9 cellular contexts compared by ENCODE assay signal in genomic region chr2:79219383-79219988, GRCh38. TPM values are rescaled to one million over a fixed set of nuclear protein-coding genes. Genes with fewer than 3 reads are reported as not detected.
DNase-seq lines count a peak whose midpoint lies in the region; ATAC-seq and TF ChIP-seq lines count a peak whose summit lies in the region.
"Had no signal": no experiment of that assay in that cellular context is flagged by ENCODE, and none has a peak within 500 bp of the region (broad histone marks: within the 10 kb centered on the region; RNA-seq: fewer than 3 reads in every experiment).

No MANE protein-coding gene starts in this region.

- H3K27me3 Mint-ChIP-seq in Calu3 (ENCODE audit: unreplicated experiment), result no peaks in the 10 kb centered on the region

- CTCF ChIA-PET in Calu3 (lab: Charles Lee), result no interaction called here

- H3K9ac ChIP-seq in colonic mucosa (ENCODE audit: low read depth in 2 of 2, low read length in 2 of 2), result no peak overlapping the region

- H3K4me1 Mint-ChIP-seq in Calu3 (ENCODE audit: low read depth, unreplicated experiment), result no peaks in the 10 kb centered on the region

- intact Hi-C loops in Calu3 (cut with micrococcal nuclease; ENCODE audit: unreplicated experiment), result loop anchor here (5.0 kb wide), 1 partner anchor 177 kb away; no protein-coding TSS in a partner anchor
- intact Hi-C loops in colonic mucosa (cut with DNase I), result loop anchor here (5.0 kb wide), 1 partner anchor 82 kb away; no protein-coding TSS in a partner anchor
- intact Hi-C loops in mucosa of descending colon (cut with DNase I, micrococcal nuclease), result no loop called here

- no peaks in the 10 kb centered on the region for H3K9me3 Mint-ChIP-seq in Calu3 (ENCODE audit: low read depth, unreplicated experiment)

- no peak overlapping the region for H3K27ac ChIP-seq in colonic mucosa

- H3K36me3 Mint-ChIP-seq in Calu3 (ENCODE audit: insufficient read depth, unreplicated experiment), result no peaks in the 10 kb centered on the region

- no peaks in the 10 kb centered on the region for H3K4me1 ChIP-seq in colonic mucosa
- H3K4me1 ChIP-seq in mucosa of descending colon (ENCODE audit: low read depth), result no peaks in the 10 kb centered on the region

- no TSS peak for BruUV-seq in Calu3 (replicated peaks; lab: Mats Ljungman, UMichigan)

- ATAC-seq in GM18508 (IDR thresholded peaks at IDR 0.05; ENCODE audit: insufficient read depth, unreplicated experiment), result peak; percentile 86
- ATAC-seq in HG03175 (IDR thresholded peaks at IDR 0.05; ENCODE audit: unreplicated experiment), result peak; percentile 68
- ATAC-seq in mucosa of descending colon, result peak; percentile 68
- no peak for ATAC-seq in HG03097 (IDR thresholded peaks at IDR 0.05; ENCODE audit: low FRiP score, unreplicated experiment)
- ATAC-seq: activated naive CD4-positive, alpha-beta T cell treated with anti-CD3 and anti-CD28 coated beads, Interleukin-2, amount 50 U/mL, for 72 hours had no signal

- DNase-seq in Calu3 (peak; percentile 36), NOMO-1 treated with DMSO at 0.1 percent for 48 hours (lab: John Stamatoyannopoulos, UW; ENCODE audit: unreplicated experiment) (peak; percentile 50), colonic mucosa (peak; percentile 43), mucosa of descending colon (peak in 1 of 3 donors; percentile 68), NK-92 (lab: John Stamatoyannopoulos, UW; ENCODE audit: unreplicated experiment) (no peak)

- H3K4me3 ChIP-seq in colonic mucosa, result no peak overlapping the region
- no peak overlapping the region for H3K4me3 ChIP-seq in mucosa of descending colon

- H3K27ac Mint-ChIP-seq in Calu3 (ENCODE audit: unreplicated experiment), result no peak overlapping the region
- H3K27ac Mint-ChIP-seq: activated naive CD4-positive, alpha-beta T cell treated with anti-CD3 and anti-CD28 coated beads, Interleukin-2, amount 50 U/mL, for 72 hours had no signal

- TF ChIP-seq CTCF in Calu3 (IDR thresholded peaks at IDR 0.05; ENCODE audit: unreplicated experiment) (peak; percentile 46), colonic mucosa (IDR thresholded peaks at IDR 0.05) (peak; percentile 68), mucosa of descending colon (IDR thresholded peaks at IDR 0.05) (peak; percentile 46)

- H3K4me3 Mint-ChIP-seq in Calu3 (ENCODE audit: low read depth, unreplicated experiment), result no peak overlapping the region

- no peaks in the 10 kb centered on the region for H3K36me3 ChIP-seq in colonic mucosa
- no peaks in the 10 kb centered on the region for H3K36me3 ChIP-seq in mucosa of descending colon (ENCODE audit: low read depth)

- no peaks in the 10 kb centered on the region for H3K27me3 ChIP-seq in colonic mucosa

- H3K9me3 ChIP-seq in colonic mucosa (no peaks in the 10 kb centered on the region), mucosa of descending colon (no peaks in the 10 kb centered on the region)

RNA-seq across cellular contexts. Expression of gene REG3A, which starts 59.9 kb away (rescaled TPM):
- total RNA-seq in Calu3 (2022) (not detected in 2 replicates), colonic mucosa (under 1 TPM; 0.32 to 0.79 TPM), mucosa of descending colon (not detected)
- total RNA-seq: activated naive CD4-positive, alpha-beta T cell treated with anti-CD3 and anti-CD28 coated beads, Interleukin-2, amount 50 U/mL, for 72 hours had no signal

Comparison
In these comparisons a context has a peak if more than half of its experiments do, and no peak if none do; other contexts are left out.
1. intact Hi-C loops: an anchor here in Calu3 (5.0 kb wide) and colonic mucosa (5.0 kb wide); none called in mucosa of descending colon.